ENCODE assay signal across 20 cellular contexts in genomic region chr15:65354835-65355172, GRCh38. TPM values are rescaled to one million over a fixed set of nuclear protein-coding genes. Genes with fewer than 3 reads are reported as not detected.
A peak's percentile ranks its signal among the peaks of the same experiment; 100 is the strongest.
DNase-seq lines count a peak whose midpoint lies in the region; ATAC-seq and TF ChIP-seq lines count a peak whose summit lies in the region.
"Had no signal": no experiment of that assay in that cellular context is flagged by ENCODE, and none has a peak within 500 bp of the region (broad histone marks: within the 10 kb centered on the region; RNA-seq: fewer than 3 reads in every experiment).

No MANE protein-coding gene starts in this region.

- H3K27ac Mint-ChIP-seq in endothelial cell (ENCODE audit: unreplicated experiment) (peak overlapping the region; percentile 40), nephron (peak overlapping the region in 2 of 3 experiments; percentile 12 to 66), type B pancreatic cell (peak overlapping the region; percentile 1)
- H3K27ac Mint-ChIP-seq: activated T-helper 2 cell treated with anti-CD3 and anti-CD28 coated beads, Interferon-gamma antibody, Interleukin-2, Interleukin-4, amounts not matched to agents 10 μg/mL and 5 μg/mL and 100 μg/mL, durations not matched to agents 14 hours and 24 hours and 36 hours; naive B cell; stimulated activated naive CD8-positive, alpha-beta T cell treated with anti-CD3 and anti-CD28 coated beads, Interleukin-15, amount 100 ng/mL, for 72 hours had no signal

- H3K4me1 Mint-ChIP-seq in endothelial cell (ENCODE audit: unreplicated experiment) (peaks cover 37% of the 10 kb centered on the region), nephron (peaks cover 5% of the 10 kb centered on the region), type B pancreatic cell (ENCODE audit: unreplicated experiment) (peaks cover 24% of the 10 kb centered on the region)

- WGBS in heart left ventricle, 4 donors, result 69 to 89% (median 77%) methylated on average over 5 to 10 of the region's 10 CpGs

- no peaks in the 10 kb centered on the region for H3K9me3 Mint-ChIP-seq in endothelial cell (ENCODE audit: unreplicated experiment)
- H3K9me3 Mint-ChIP-seq in nephron, result peaks cover 11% of the 10 kb centered on the region
- H3K9me3 Mint-ChIP-seq in type B pancreatic cell, result peaks cover 7% of the 10 kb centered on the region

- H3K4me1 ChIP-seq in heart left ventricle, result peaks cover 0 to 7% (median 6%) of the 10 kb centered on the region in 12 donors
- H3K4me1 ChIP-seq in BE2C, result no peaks in the 10 kb centered on the region; the same call in 1 of the 2 replicates

- peak overlapping the region in 8 of 12 donors; percentile 41 to 56 (median 50) for H3K4me3 ChIP-seq in heart left ventricle
- no peak overlapping the region for H3K4me3 ChIP-seq in BE2C (ENCODE audit: low read depth, low read length)

- H3K36me3 ChIP-seq in heart left ventricle (no peaks in the 10 kb centered on the region), BE2C (no peaks in the 10 kb centered on the region)
- H3K36me3 ChIP-seq: gastroesophageal sphincter had no signal

- H3K4me3 Mint-ChIP-seq in endothelial cell (ENCODE audit: unreplicated experiment) (peak overlapping the region; percentile 12), nephron (peak overlapping the region; percentile 26 to 66 (median 61)), type B pancreatic cell (peak overlapping the region; percentile 66)
- H3K4me3 Mint-ChIP-seq: stimulated activated naive CD8-positive, alpha-beta T cell treated with anti-CD3 and anti-CD28 coated beads, Interleukin-15, amount 100 ng/mL, for 72 hours had no signal

- no peak overlapping the region for H3K27ac ChIP-seq in heart left ventricle
- H3K27ac ChIP-seq: gastroesophageal sphincter, skin epidermis had no signal

- H3K27me3 ChIP-seq in heart left ventricle (peaks cover 0 to 44% (median 13%) of the 10 kb centered on the region in 9 donors), BE2C (no peaks in the 10 kb centered on the region)

- TF ChIP-seq CTCF in heart left ventricle (IDR thresholded peaks at IDR 0.05) (no peak), endothelial cell (IDR thresholded peaks at IDR 0.05; ENCODE audit: unreplicated experiment) (no peak), nephron (IDR thresholded peaks at IDR 0.05; ENCODE audit: unreplicated experiment in 3 of 3) (no peak), type B pancreatic cell (conservative IDR thresholded peaks at IDR 0.05) (no peak), BE2C (IDR thresholded peaks at IDR 0.05; ENCODE audit: low read depth, low read length) (no peak)

- peaks cover 30% of the 10 kb centered on the region for H3K36me3 Mint-ChIP-seq in endothelial cell (ENCODE audit: low read depth, unreplicated experiment)
- peaks cover 34% of the 10 kb centered on the region for H3K36me3 Mint-ChIP-seq in nephron (ENCODE audit: low read depth)
- H3K36me3 Mint-ChIP-seq in type B pancreatic cell, result peaks cover 10% of the 10 kb centered on the region

- peaks cover 12% of the 10 kb centered on the region for H3K27me3 Mint-ChIP-seq in endothelial cell (ENCODE audit: unreplicated experiment)
- peaks cover 6% of the 10 kb centered on the region for H3K27me3 Mint-ChIP-seq in nephron (ENCODE audit: low read depth)
- H3K27me3 Mint-ChIP-seq in type B pancreatic cell, result peaks cover 8% of the 10 kb centered on the region

- ATAC-seq in heart left ventricle (no peak), left cardiac atrium (no peak), GM21360 (IDR thresholded peaks at IDR 0.05; ENCODE audit: unreplicated experiment) (no peak)
- ATAC-seq: HCT116; stimulated activated naive CD8-positive, alpha-beta T cell treated with anti-CD3 and anti-CD28 coated beads, Interleukin-15, amount 100 ng/mL, for 72 hours had no signal

- DNase-seq in heart left ventricle, result no peak
- DNase-seq in left cardiac atrium, result no peak
- DNase-seq in endothelial cell (ENCODE audit: low spot score), result no peak
- no peak for DNase-seq in type B pancreatic cell (ENCODE audit: extremely low spot score, unreplicated experiment)
- DNase-seq in BE2C, result no peak
- DNase-seq in GM19238 (ENCODE audit: insufficient read length, low spot score), result no peak
- DNase-seq: ACHN; activated CD4-positive, alpha-beta T cell treated with anti-CD3 and anti-CD28 coated beads, Interleukin-2, amount 50 U/mL, for 4 hours; kidney glomerular epithelial cell; naive B cell; NCI-H187; NCI-H748 treated with DMSO at 0.1 percent for 48 hours; stimulated activated naive CD8-positive, alpha-beta T cell treated with anti-CD3 and anti-CD28 coated beads, Interleukin-15, amount 100 ng/mL, for 72 hours; T-helper 9 cell had no signal

- peaks cover 0 to 14% (median 2%) of the 10 kb centered on the region in 12 donors for H3K9me3 ChIP-seq in heart left ventricle
- no peaks in the 10 kb centered on the region for H3K9me3 ChIP-seq in BE2C

- no peak for TF ChIP-seq POLR2A in heart left ventricle (IDR thresholded peaks at IDR 0.05)

- intact Hi-C loops in heart left ventricle (cut with DNase I), result no loop called here
- intact Hi-C loops in left cardiac atrium (cut with DNase I), result no loop called here

RNA-seq across cellular contexts. Expression of gene IGDCC3, which starts 23.0 kb away (rescaled TPM):
- total RNA-seq in heart left ventricle (under 1 TPM in 3 of 9 donors, not detected in 6; 0.09 to 0.33 (median 0.22) TPM), left cardiac atrium (under 1 TPM in 1 of 2 donors, not detected in 1; 0.09 TPM), endothelial cell (ENCODE audit: unreplicated experiment) (538 TPM), type B pancreatic cell (ENCODE audit: low replicate concordance) (18.8 and 169 TPM in 2 replicates)
- polyA plus RNA-seq in heart left ventricle, result under 1 TPM in 1 of 2 donors, not detected in 1; 0.07 TPM
- 92.6 TPM for polyA plus RNA-seq in BE2C (2012; ENCODE audit: insufficient read depth, insufficient read length, low read depth)
- total RNA-seq: activated T-helper 2 cell treated with anti-CD3 and anti-CD28 coated beads, Interferon-gamma antibody, Interleukin-2, Interleukin-4, amounts not matched to agents 10 μg/mL and 5 μg/mL and 100 μg/mL, durations not matched to agents 14 hours and 24 hours and 36 hours had no signal

RNA-seq across cellular contexts. Expression of gene RNU5B-1, which starts 50.3 kb away (rescaled TPM):
- total RNA-seq in heart left ventricle, result 10 to 100 TPM in 2 of 9 donors, not detected in 7; 18.6 to 30.4 TPM
- not detected for polyA plus RNA-seq in heart left ventricle
- 10 to 100 TPM; 39.9 to 44.0 TPM for total RNA-seq in left cardiac atrium
- not detected for total RNA-seq in endothelial cell (ENCODE audit: unreplicated experiment)
- 15.0 and 16.3 TPM in 2 replicates for total RNA-seq in type B pancreatic cell (ENCODE audit: low replicate concordance)
- polyA plus RNA-seq in BE2C (2012; ENCODE audit: insufficient read depth, insufficient read length, low read depth), result not detected
- total RNA-seq: activated T-helper 2 cell treated with anti-CD3 and anti-CD28 coated beads, Interferon-gamma antibody, Interleukin-2, Interleukin-4, amounts not matched to agents 10 μg/mL and 5 μg/mL and 100 μg/mL, durations not matched to agents 14 hours and 24 hours and 36 hours; gastroesophageal sphincter had no signal

RNA-seq across cellular contexts. Expression of gene RNU5A-1, which starts 59.0 kb away (rescaled TPM):
- total RNA-seq in heart left ventricle (not detected), left cardiac atrium (not detected), endothelial cell (ENCODE audit: unreplicated experiment) (not detected), type B pancreatic cell (ENCODE audit: low replicate concordance) (not detected in 2 replicates)
- not detected for polyA plus RNA-seq in heart left ventricle
- not detected for polyA plus RNA-seq in BE2C (2012; ENCODE audit: insufficient read depth, insufficient read length, low read depth)
- total RNA-seq: activated T-helper 2 cell treated with anti-CD3 and anti-CD28 coated beads, Interferon-gamma antibody, Interleukin-2, Interleukin-4, amounts not matched to agents 10 μg/mL and 5 μg/mL and 100 μg/mL, durations not matched to agents 14 hours and 24 hours and 36 hours; gastroesophageal sphincter had no signal

Comparison
In these comparisons a context has a peak if more than half of its experiments do, and no peak if none do; other contexts are left out.
1. H3K4me3 Mint-ChIP-seq: peak in every context shown above with its lines; median percentile 66 in type B pancreatic cell; 61 in nephron; 12 in endothelial cell.
2. RNA of gene IGDCC3, which starts 23.0 kb away (total RNA-seq): 538 TPM in endothelial cell (single experiment) and 18.8 to 169 TPM in type B pancreatic cell; 0.09 to 0.33 TPM in heart left ventricle and 0.09 TPM in left cardiac atrium; every median in the first group is over 10 times any median in the second.
3. Peak in every context shown above with its lines, with median percentiles within 50 percentile points of each other: H3K27ac Mint-ChIP-seq.